Comparison of ENCODE assay signal across 26 cellular contexts in genomic region chrX:37353646-37354045, GRCh38.
"Had no signal": no experiment of that assay in that cellular context is flagged by ENCODE, and none has a peak within 500 bp of the region (broad histone marks: within the 10 kb centered on the region; RNA-seq: fewer than 3 reads in every experiment).

No MANE protein-coding gene starts in this region.

- ATAC-seq: esophagus mucosa, gastrocnemius medialis, heart right ventricle, left cardiac atrium, left lung, left ventricle myocardium superior, mucosa of descending colon had no signal

- H3K36me3 ChIP-seq: esophagus squamous epithelium, gastrocnemius medialis, heart right ventricle, left lung had no signal

- H3K4me3 ChIP-seq: coronary artery, dorsolateral prefrontal cortex, esophagus squamous epithelium, gastrocnemius medialis, heart right ventricle, left lung, lung, mucosa of descending colon had no signal

- FAIRE-seq: endothelial cell of umbilical vein, islet of Langerhans, keratinocyte had no signal

- H3K4me1 ChIP-seq: left lung had no signal

- H3K27ac ChIP-seq: coronary artery, dorsolateral prefrontal cortex, epithelial cell of prostate, esophagus squamous epithelium, heart right ventricle, left lung had no signal

- H3K9me3 ChIP-seq: esophagus squamous epithelium, gastrocnemius medialis, left lung, mucosa of descending colon had no signal

- H3K27me3 ChIP-seq: esophagus squamous epithelium, gastrocnemius medialis had no signal

- DNase-seq: dermis blood vessel endothelial cell; dorsolateral prefrontal cortex; effector CD4-positive, alpha-beta T cell; effector memory CD4-positive, alpha-beta T cell; erythroblast; esophagus squamous epithelium; foreskin fibroblast; foreskin melanocyte; gastrocnemius medialis; glutamatergic neuron; head of caudate nucleus; heart right ventricle; hippocampal formation; left cardiac atrium; left lung; left ventricle myocardium superior; mesenchymal stem cell; mucosa of descending colon; naive B cell had no signal
